In the genomic region with DNA sequence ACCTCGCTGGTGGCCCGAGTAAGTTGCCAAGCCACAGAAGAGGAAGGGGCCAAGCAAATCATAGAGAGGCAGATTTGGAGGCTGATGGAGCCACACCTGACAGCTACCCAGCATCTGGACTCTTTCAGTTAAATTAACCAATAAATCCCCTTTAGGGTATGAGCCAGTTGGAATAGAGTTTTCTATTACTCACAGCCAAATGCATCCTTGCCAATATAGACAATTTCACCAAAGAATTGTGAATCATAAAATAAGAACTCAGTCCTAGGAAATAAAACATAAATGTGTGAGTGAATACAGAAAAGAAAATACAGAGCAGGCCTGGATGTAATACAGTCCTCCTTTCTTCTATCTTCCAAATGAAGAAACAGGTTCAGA, we compare ENCODE assay signal across 26 cellular contexts.
"Had no signal": no experiment of that assay in that cellular context is flagged by ENCODE, and none has a peak within 500 bp of the region (broad histone marks: within the 10 kb centered on the region; RNA-seq: fewer than 3 reads in every experiment).

No MANE protein-coding gene starts in this region.

- H2AFZ ChIP-seq: hepatocyte had no signal

- H3K27me3 ChIP-seq: dorsolateral prefrontal cortex, esophagus muscularis mucosa, hepatocyte, left lung, neutrophil, pancreas, right atrium auricular region, suprapubic skin, tibial nerve had no signal

- H3K4me1 Mint-ChIP-seq: activated naive CD8-positive, alpha-beta T cell treated with anti-CD3 and anti-CD28 coated beads for 36 hours; immature natural killer cell; stimulated activated effector memory CD8-positive, alpha-beta T cell treated with anti-CD3 and anti-CD28 coated beads, Interleukin-12 subunit alpha, Interleukin-12 subunit beta, amount 100 ng/mL, for 72 hours; stimulated activated naive CD8-positive, alpha-beta T cell treated with anti-CD3 and anti-CD28 coated beads, Interleukin-15, amount 100 ng/mL, for 72 hours had no signal

- H3K36me3 ChIP-seq: esophagus muscularis mucosa, left lung, neutrophil, pancreas, right atrium auricular region, suprapubic skin, tibial nerve, WERI-Rb-1 had no signal

- H3K27ac Mint-ChIP-seq: activated naive CD8-positive, alpha-beta T cell treated with anti-CD3 and anti-CD28 coated beads for 36 hours; effector memory CD8-positive, alpha-beta T cell; immature natural killer cell; nephron; stimulated activated effector memory CD8-positive, alpha-beta T cell treated with anti-CD3 and anti-CD28 coated beads, Interleukin-12 subunit alpha, Interleukin-12 subunit beta, amount 100 ng/mL, for 72 hours; stimulated activated naive CD8-positive, alpha-beta T cell treated with anti-CD3 and anti-CD28 coated beads, Interleukin-15, amount 100 ng/mL, for 72 hours had no signal

- H3K27me3 Mint-ChIP-seq: activated naive CD8-positive, alpha-beta T cell treated with anti-CD3 and anti-CD28 coated beads for 36 hours; brain had no signal

- H3K4me3 ChIP-seq: dorsolateral prefrontal cortex, esophagus muscularis mucosa, hepatocyte, left lung, pancreas, psoas muscle, right atrium auricular region, suprapubic skin, tibial nerve had no signal

- DNase-seq: activated CD4-positive, CD25-positive, alpha-beta regulatory T cell treated with anti-CD3 and anti-CD28 coated beads, Interleukin-2, amount 50 U/mL, for 72 hours; activated naive CD4-positive, alpha-beta T cell treated with Interleukin-2 at 50 U/mL for 16 hours; activated naive CD8-positive, alpha-beta T cell treated with anti-CD3 and anti-CD28 coated beads for 36 hours; activated T-cell treated with anti-CD3 and anti-CD28 coated beads, Interleukin-2, amount 50 U/mL, for 1 hour; central memory CD4-positive, alpha-beta T cell; dorsolateral prefrontal cortex; effector memory CD8-positive, alpha-beta T cell; glutamatergic neuron; immature natural killer cell; left lung; mammary epithelial cell; pancreas; psoas muscle; stimulated activated CD4-positive, alpha-beta T cell treated with anti-CD3 and anti-CD28 coated beads, Interleukin-2, amount 100 ng/mL, for 24 hours; stimulated activated naive CD8-positive, alpha-beta T cell treated with anti-CD3 and anti-CD28 coated beads, Interleukin-15, amount 100 ng/mL, for 72 hours; T-helper 2 cell; WERI-Rb-1 had no signal

- H3K9me3 Mint-ChIP-seq: activated naive CD8-positive, alpha-beta T cell treated with anti-CD3 and anti-CD28 coated beads for 36 hours; effector memory CD8-positive, alpha-beta T cell; immature natural killer cell; nephron; stimulated activated effector memory CD8-positive, alpha-beta T cell treated with anti-CD3 and anti-CD28 coated beads, Interleukin-12 subunit alpha, Interleukin-12 subunit beta, amount 100 ng/mL, for 72 hours had no signal

- H3K9me3 ChIP-seq: esophagus muscularis mucosa, left lung, neutrophil, pancreas, psoas muscle, right atrium auricular region, suprapubic skin, tibial nerve had no signal

- H3K4me1 ChIP-seq: left lung, pancreas, right atrium auricular region, suprapubic skin had no signal

- H3K36me3 Mint-ChIP-seq: activated naive CD8-positive, alpha-beta T cell treated with anti-CD3 and anti-CD28 coated beads for 36 hours; immature natural killer cell; stimulated activated effector memory CD8-positive, alpha-beta T cell treated with anti-CD3 and anti-CD28 coated beads, Interleukin-12 subunit alpha, Interleukin-12 subunit beta, amount 100 ng/mL, for 72 hours had no signal

- H3K4me2 ChIP-seq: hepatocyte had no signal

- ATAC-seq: effector memory CD8-positive, alpha-beta T cell; left lung; pancreas; psoas muscle; stimulated activated effector memory CD8-positive, alpha-beta T cell treated with anti-CD3 and anti-CD28 coated beads, Interleukin-12 subunit alpha, Interleukin-12 subunit beta, amount 100 ng/mL, for 72 hours; stimulated activated naive CD8-positive, alpha-beta T cell treated with anti-CD3 and anti-CD28 coated beads, Interleukin-15, amount 100 ng/mL, for 72 hours had no signal

- H3K4me3 Mint-ChIP-seq: activated naive CD8-positive, alpha-beta T cell treated with anti-CD3 and anti-CD28 coated beads for 36 hours; brain; effector memory CD8-positive, alpha-beta T cell; immature natural killer cell; nephron; stimulated activated effector memory CD8-positive, alpha-beta T cell treated with anti-CD3 and anti-CD28 coated beads, Interleukin-12 subunit alpha, Interleukin-12 subunit beta, amount 100 ng/mL, for 72 hours; stimulated activated naive CD8-positive, alpha-beta T cell treated with anti-CD3 and anti-CD28 coated beads, Interleukin-15, amount 100 ng/mL, for 72 hours had no signal

- H3K27ac ChIP-seq: dorsolateral prefrontal cortex, esophagus muscularis mucosa, hepatocyte, left lung, neutrophil, pancreas, psoas muscle, right atrium auricular region, suprapubic skin, tibial nerve, WERI-Rb-1 had no signal
